9 cellular contexts compared by ENCODE assay signal in the genomic region with DNA sequence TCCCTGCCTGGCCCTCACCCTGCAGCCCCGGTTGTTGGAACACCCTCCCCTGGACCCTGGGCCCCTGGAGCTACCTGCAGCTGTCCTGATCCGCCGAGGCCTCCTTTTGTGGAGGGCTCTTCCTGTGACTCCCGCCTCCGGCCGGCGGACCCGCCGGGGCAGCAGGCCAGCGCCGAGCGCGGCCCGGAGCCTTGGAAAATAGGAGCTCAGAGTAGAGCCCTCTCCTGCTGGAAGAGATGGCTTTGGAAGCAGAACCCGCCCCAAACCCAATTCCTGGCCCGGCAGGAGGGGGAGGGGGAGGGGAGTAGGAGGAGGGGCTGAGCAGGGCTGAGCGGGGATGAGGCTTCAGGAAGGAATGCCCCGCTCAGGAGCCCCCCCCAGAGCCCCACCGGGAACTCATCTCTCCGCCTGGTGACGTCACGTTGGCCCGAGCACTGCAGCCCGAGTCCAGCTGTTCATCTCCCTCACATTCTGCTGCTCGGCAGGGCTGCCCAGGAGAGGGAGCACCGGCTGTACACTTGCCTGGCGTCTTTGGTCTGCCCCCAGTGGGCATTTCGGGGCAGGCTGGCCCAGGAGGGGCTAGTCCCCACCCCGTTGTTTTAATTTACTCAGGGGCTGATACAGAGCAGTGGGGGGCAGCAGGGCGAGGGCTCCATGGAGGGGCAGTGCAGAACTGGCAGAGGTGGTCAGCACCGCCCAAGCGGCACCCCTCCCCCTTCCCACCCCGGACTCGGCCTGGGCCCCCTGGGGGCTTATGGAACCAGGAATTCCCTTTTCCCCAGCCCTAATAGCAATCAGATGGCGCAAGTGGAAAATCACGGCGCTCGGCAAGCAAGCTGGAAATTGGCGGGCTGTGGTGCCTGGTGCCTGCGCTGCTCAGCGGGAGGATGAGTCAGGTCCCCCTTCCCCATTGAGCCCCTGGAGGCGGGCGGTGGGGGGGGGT. TPM values are rescaled to one million over a fixed set of nuclear protein-coding genes. Genes with fewer than 3 reads are reported as not detected.
DNase-seq lines count a peak whose midpoint lies in the region; ATAC-seq and TF ChIP-seq lines count a peak whose summit lies in the region.
"Had no signal": no experiment of that assay in that cellular context is flagged by ENCODE, and none has a peak within 500 bp of the region (broad histone marks: within the 10 kb centered on the region; RNA-seq: fewer than 3 reads in every experiment).

A gene with protein sequence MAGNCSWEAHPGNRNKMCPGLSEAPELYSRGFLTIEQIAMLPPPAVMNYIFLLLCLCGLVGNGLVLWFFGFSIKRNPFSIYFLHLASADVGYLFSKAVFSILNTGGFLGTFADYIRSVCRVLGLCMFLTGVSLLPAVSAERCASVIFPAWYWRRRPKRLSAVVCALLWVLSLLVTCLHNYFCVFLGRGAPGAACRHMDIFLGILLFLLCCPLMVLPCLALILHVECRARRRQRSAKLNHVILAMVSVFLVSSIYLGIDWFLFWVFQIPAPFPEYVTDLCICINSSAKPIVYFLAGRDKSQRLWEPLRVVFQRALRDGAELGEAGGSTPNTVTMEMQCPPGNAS (minus strand): TSS at position 238 of the 943 bp plus-strand sequence. CDS start 3,345 bp downstream, outside the sequence.

- intact Hi-C loops in right cardiac atrium (cut with DNase I) (loop anchor here in 1 of 4 donors (10.0 kb wide), 1 partner anchor 68 kb away; no protein-coding TSS in a partner anchor), sciatic nerve (cut with DNase I) (no loop called here), PC-9 (cut with micrococcal nuclease; ENCODE audit: unreplicated experiment) (no loop called here)

- peaks cover 11% of the 10 kb centered on the region for H3F3A ChIP-seq in PC-9 (ENCODE audit: insufficient read depth, low read depth)

- CTCF ChIA-PET in PC-9 (lab: Charles Lee), result no interaction called here

- no peaks in the 10 kb centered on the region for H3K79me2 ChIP-seq in PC-9 (ENCODE audit: low read depth)

- no peak within 1 kb of the TSS for H2AFZ ChIP-seq in PC-9

- peak within 1 kb of the TSS; percentile 92 for H3K9ac ChIP-seq in adipocyte (ENCODE audit: low read length)
- H3K9ac ChIP-seq: KMS-11 had no signal

- BruUV-seq in PC-9 (replicated peaks; lab: Mats Ljungman, UMichigan), result no TSS peak

- POLR2A ChIA-PET in PC-9 (lab: Charles Lee; ENCODE audit: unreplicated experiment), result no interaction called here

- H3K4me1 ChIP-seq in adipocyte (ENCODE audit: control insufficient read depth, insufficient read depth, low read length) (peaks cover 52% of the 10 kb centered on the region), right cardiac atrium (ENCODE audit: control insufficient read depth, insufficient read depth, low read length) (no peaks in the 10 kb centered on the region), PC-9 (replicated peaks; ENCODE audit: insufficient read depth) (peaks cover 30% of the 10 kb centered on the region)

- WGBS in right cardiac atrium, result 13% methylated on average over 43 of the region's 43 CpGs

- H3K9me3 ChIP-seq in adipocyte (ENCODE audit: control insufficient read depth, low read length) (no peaks in the 10 kb centered on the region), right cardiac atrium (ENCODE audit: control insufficient read depth, low read length) (no peaks in the 10 kb centered on the region), PC-9 (ENCODE audit: insufficient read depth, low read depth) (no peaks in the 10 kb centered on the region)

- H3K36me3 ChIP-seq in adipocyte (ENCODE audit: control insufficient read depth, insufficient read depth, low read length, severe bottlenecking) (no peaks in the 10 kb centered on the region), PC-9 (ENCODE audit: low read depth) (no peaks in the 10 kb centered on the region)

- no peaks in the 10 kb centered on the region for H3K9me2 ChIP-seq in PC-9 (ENCODE audit: insufficient read depth)

- no peaks in the 10 kb centered on the region for H3K27me3 ChIP-seq in adipocyte (replicated peaks; ENCODE audit: control insufficient read depth, insufficient read depth, low read length)
- H3K27me3 ChIP-seq in right cardiac atrium (ENCODE audit: control insufficient read depth, insufficient read depth), result no peaks in the 10 kb centered on the region
- peaks cover 19% of the 10 kb centered on the region; the same call in 1 of the 2 replicates for H3K27me3 ChIP-seq in PC-9 (ENCODE audit: insufficient read depth, low read depth)

- DNase-seq in GM13977 (ENCODE audit: low spot score) (peak; percentile 39), adipocyte (ENCODE audit: low read depth) (peak; percentile 94), right cardiac atrium (peak; percentile 94 to 97 (median 95)), sciatic nerve (ENCODE audit: low spot score) (peak; percentile 97), PC-9 (no peak), COLO829 (ENCODE audit: low spot score) (no peak)

- H3K27ac ChIP-seq in right cardiac atrium (ENCODE audit: low read length), result peak within 1 kb of the TSS; percentile 65
- H3K27ac ChIP-seq in PC-9, result no peak within 1 kb of the TSS
- H3K27ac ChIP-seq: KMS-11 had no signal

- in situ Hi-C loops in GM13977 (cut with MboI; ENCODE audit: low pct_unique_long_range_greater_than_20kb, low sequenced_read_pairs, unreplicated experiment), result no loop called here

- H3K4me2 ChIP-seq in PC-9, result no peak within 1 kb of the TSS
- H3K4me2 ChIP-seq: KMS-11 had no signal

- no peaks in the 10 kb centered on the region for H4K20me1 ChIP-seq in PC-9 (ENCODE audit: insufficient read depth)

- TF ChIP-seq CTCF in GM13977 (IDR thresholded peaks at IDR 0.05; ENCODE audit: extremely low read depth, insufficient read depth, missing control alignments) (no peak), PC-9 (conservative IDR thresholded peaks at IDR 0.05) (no peak)

- H3K4me3 ChIP-seq in adipocyte (ENCODE audit: low read length), result peak within 1 kb of the TSS; percentile 85
- H3K4me3 ChIP-seq in right cardiac atrium (ENCODE audit: low read length), result peak within 1 kb of the TSS; percentile 37
- H3K4me3 ChIP-seq in PC-9, result no peak within 1 kb of the TSS

- ATAC-seq in right cardiac atrium (peak; percentile 64 to 67), sciatic nerve (peak; percentile 86), GM21526 (IDR thresholded peaks at IDR 0.05; ENCODE audit: low FRiP score, unreplicated experiment) (no peak), HG03439 (IDR thresholded peaks at IDR 0.05; ENCODE audit: unreplicated experiment) (no peak)

RNA-seq across cellular contexts. Expression of the gene that starts here (rescaled TPM):
- total RNA-seq in right cardiac atrium (10 to 100 TPM in 2 of 4 donors, 1 to 10 TPM in 2; 4.6 to 16.2 (median 9.3) TPM), sciatic nerve (39.5 TPM), PC-9 (2021) (0.35 and 0.50 TPM in 2 replicates)
- 9.4 TPM for polyA plus RNA-seq in right cardiac atrium

Comparison
In these comparisons a context has a peak if more than half of its experiments do, and no peak if none do; other contexts are left out.
1. DNase-seq: peak in GM13977 (single experiment), adipocyte (single experiment), right cardiac atrium (3 of 3) and sciatic nerve (single experiment); none in PC-9 (0 of 2) and COLO829 (single experiment).
2. ATAC-seq: peak in right cardiac atrium (2 of 2) and sciatic nerve (single experiment); none in GM21526 (single experiment) and HG03439 (single experiment).